In the genomic region with DNA sequence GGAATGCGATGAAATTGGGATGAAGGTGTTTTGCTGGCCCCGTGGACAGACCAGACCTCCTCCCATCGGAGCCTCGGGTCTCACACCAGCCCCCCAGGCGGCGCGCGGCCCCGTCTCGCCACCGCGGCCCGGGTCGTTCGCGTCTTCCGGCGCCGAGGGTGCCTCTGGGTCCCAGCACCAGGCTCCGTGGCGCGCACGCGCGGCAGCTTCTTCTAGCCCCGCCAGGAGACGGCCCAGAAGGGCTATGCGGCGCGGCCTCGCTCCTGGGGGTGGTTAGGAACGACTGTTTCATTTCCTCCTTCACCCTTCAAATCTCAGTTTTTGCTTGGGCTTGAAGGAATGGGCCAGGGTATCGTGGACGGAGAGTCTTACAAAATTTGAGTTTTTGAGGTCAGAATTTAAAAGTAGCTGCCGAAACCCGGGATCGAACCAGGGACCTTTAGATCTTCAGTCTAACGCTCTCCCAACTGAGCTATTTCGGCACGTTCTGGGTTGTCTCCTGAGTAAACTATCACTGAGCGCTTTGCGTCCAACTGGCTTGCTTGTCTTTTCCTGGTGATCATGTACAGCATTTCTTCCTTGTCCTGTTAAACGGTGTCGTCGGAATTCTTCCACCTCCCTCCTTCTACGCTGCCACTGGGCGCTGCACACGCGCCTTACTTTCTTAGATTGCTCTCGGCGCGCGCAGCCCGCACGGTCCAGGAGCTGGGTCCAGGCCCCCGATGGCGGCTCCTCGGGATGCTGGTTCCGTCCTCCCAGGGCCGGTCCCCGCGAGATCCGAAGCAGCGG, we compare ENCODE assay signal across 8 cellular contexts. TPM values are rescaled to one million over a fixed set of nuclear protein-coding genes. Genes with fewer than 3 reads are reported as not detected.
DNase-seq lines count a peak whose midpoint lies in the region; ATAC-seq and TF ChIP-seq lines count a peak whose summit lies in the region.

No MANE protein-coding gene starts in this region.

- H3F3A ChIP-seq in smooth muscle cell (ENCODE audit: low read depth) = peaks cover 9% of the 10 kb centered on the region

- H3K27ac ChIP-seq in ACC112 (ENCODE audit: low read depth, low read length) (peak overlapping the region; percentile 84), smooth muscle cell (ENCODE audit: low read depth) (peak overlapping the region; percentile 55)

- H3K36me3 ChIP-seq in ACC112 (ENCODE audit: insufficient read depth, low read length) = no peaks in the 10 kb centered on the region
- no peaks in the 10 kb centered on the region for H3K36me3 ChIP-seq in smooth muscle cell (ENCODE audit: low read depth)

- H2AFZ ChIP-seq in ACC112 (ENCODE audit: low read length, unreplicated experiment) = peak overlapping the region; percentile 97
- peak overlapping the region; percentile 93 for H2AFZ ChIP-seq in smooth muscle cell (ENCODE audit: low read depth)

- TF ChIP-seq CTCF in WI38 (IDR thresholded peaks at IDR 0.05; ENCODE audit: low read depth, low read length) (no peak), cardiac fibroblast (IDR thresholded peaks at IDR 0.05; ENCODE audit: low read depth, low read length) (no peak), smooth muscle cell (IDR thresholded peaks at IDR 0.05; ENCODE audit: borderline replicate concordance, insufficient read depth, poor library complexity, severe bottlenecking) (no peak)

- peaks cover 24 to 30% of the 10 kb centered on the region in 2 donors for H3K4me1 Mint-ChIP-seq in immature natural killer cell

- H4K20me1 ChIP-seq in smooth muscle cell (ENCODE audit: low read depth) = no peaks in the 10 kb centered on the region

- H3K79me2 ChIP-seq in ACC112 (ENCODE audit: control insufficient read depth, insufficient read depth, low read length, unreplicated experiment) (no peaks in the 10 kb centered on the region), smooth muscle cell (ENCODE audit: low read depth) (no peaks in the 10 kb centered on the region)

- DNase-seq in NCI-H2196 treated with DMSO at 0.1 percent for 48 hours (lab: John Stamatoyannopoulos, UW; ENCODE audit: unreplicated experiment) = peak; percentile 51
- DNase-seq in cardiac fibroblast (ENCODE audit: low read depth in 2 of 2) = peak; percentile 97
- DNase-seq in immature natural killer cell = peak; percentile 90 to 94 (median 93)
- peak; percentile 94 for DNase-seq in smooth muscle cell (lab: John Stamatoyannopoulos, UW; ENCODE audit: unreplicated experiment)

- ATAC-seq in GM18868 (IDR thresholded peaks at IDR 0.05; ENCODE audit: unreplicated experiment) (peak; percentile 89), HG03108 (IDR thresholded peaks at IDR 0.05; ENCODE audit: unreplicated experiment) (peak; percentile 90)

- peak overlapping the region; percentile 86 for H3K4me3 ChIP-seq in ACC112 (ENCODE audit: low read depth, low read length)
- peak overlapping the region; percentile 78 for H3K4me3 ChIP-seq in WI38 (ENCODE audit: low read depth, low read length)
- peak overlapping the region; percentile 60 to 77 for H3K4me3 ChIP-seq in cardiac fibroblast (replicated peaks in 1 of 2; ENCODE audit: low read depth in 2 of 2, low read length in 2 of 2)
- peak overlapping the region; percentile 70 for H3K4me3 ChIP-seq in smooth muscle cell

- H3K27me3 ChIP-seq in ACC112 (ENCODE audit: insufficient read depth, low read length) (no peaks in the 10 kb centered on the region), smooth muscle cell (ENCODE audit: low read depth) (no peaks in the 10 kb centered on the region)

- H3K27me3 Mint-ChIP-seq in immature natural killer cell (ENCODE audit: low read depth in 3 of 3) = peaks cover 15 to 23% (median 22%) of the 10 kb centered on the region in 3 donors

- WGBS in smooth muscle cell (ENCODE audit: low lambda C conversion rate) = under 1% methylated on average over 64 of the region's 64 CpGs

- peak overlapping the region; percentile 93 to 99 (median 96) for H3K27ac Mint-ChIP-seq in immature natural killer cell

- H3K9me3 ChIP-seq in smooth muscle cell (replicated peaks; ENCODE audit: low read depth) = no peaks in the 10 kb centered on the region

- peaks cover 0 to 11% (median 2%) of the 10 kb centered on the region in 3 donors for H3K36me3 Mint-ChIP-seq in immature natural killer cell

- H3K4me1 ChIP-seq in ACC112 (ENCODE audit: control insufficient read depth, insufficient read depth, low read length, unreplicated experiment) (peaks cover 8% of the 10 kb centered on the region), smooth muscle cell (ENCODE audit: low read depth) (no peaks in the 10 kb centered on the region)

- H3K9ac ChIP-seq in smooth muscle cell (ENCODE audit: low read depth) = peak overlapping the region; percentile 55

- H3K4me2 ChIP-seq in smooth muscle cell = peak overlapping the region; percentile 86

- H3K4me3 Mint-ChIP-seq in immature natural killer cell = peak overlapping the region; percentile 89 to 98 (median 93)

- peaks cover 0 to 6% (median 0%) of the 10 kb centered on the region in 6 donors for H3K9me3 Mint-ChIP-seq in immature natural killer cell

RNA-seq across cellular contexts. Expression of gene TGDS, which starts 46.5 kb away (rescaled TPM):
- polyA plus RNA-seq in immature natural killer cell (10 to 100 TPM in 1 of 3 donors, 1 to 10 TPM in 2; 5.1 to 10.5 (median 8.9) TPM), smooth muscle cell (9.5 and 17.1 TPM in 2 replicates)
- 16.0 and 28.7 TPM in 2 replicates for total RNA-seq in smooth muscle cell

RNA-seq across cellular contexts. Expression of gene GPR180, which starts 52.2 kb away (rescaled TPM):
- 1 to 10 TPM in 2 of 3 donors, under 1 TPM in 1; 0.75 to 3.3 (median 1.0) TPM for polyA plus RNA-seq in immature natural killer cell
- total RNA-seq in smooth muscle cell = 25.0 and 30.7 TPM in 2 replicates
- 8.9 and 10.8 TPM in 2 replicates for polyA plus RNA-seq in smooth muscle cell

Comparison
In these comparisons a context has a peak if more than half of its experiments do, and no peak if none do; other contexts are left out.
1. Peak in every context shown above with its lines: DNase-seq, ATAC-seq, H3K4me3 ChIP-seq and H3K27ac ChIP-seq.